Comparison of ENCODE assay signal across 16 cellular contexts in the genomic region with DNA sequence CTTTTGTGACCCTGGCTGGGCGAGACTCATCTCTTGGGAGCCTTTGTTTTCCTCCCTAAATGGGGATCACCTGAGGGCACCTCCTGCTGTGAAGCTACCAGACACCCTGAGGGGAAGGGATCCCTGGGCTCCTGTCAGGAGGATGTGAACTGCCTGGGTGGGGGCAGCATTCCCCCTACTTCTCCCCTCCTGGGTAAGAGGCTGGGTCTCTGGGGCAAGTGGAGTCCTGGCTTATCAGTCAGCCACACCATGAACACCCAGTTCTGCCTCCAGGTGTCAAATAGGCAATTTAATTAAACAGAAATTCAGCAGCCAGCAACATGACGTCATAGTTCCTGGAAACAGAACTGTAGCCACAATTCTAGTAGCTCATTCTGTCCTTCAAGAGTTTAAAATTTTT.
DNase-seq lines count a peak whose midpoint lies in the region; ATAC-seq and TF ChIP-seq lines count a peak whose summit lies in the region.
"Had no signal": no experiment of that assay in that cellular context is flagged by ENCODE, and none has a peak within 500 bp of the region (broad histone marks: within the 10 kb centered on the region; RNA-seq: fewer than 3 reads in every experiment).

No MANE protein-coding gene starts in this region.

- no peaks in the 10 kb centered on the region for H3K27me3 Mint-ChIP-seq in endodermal cell (ENCODE audit: insufficient read depth)
- H3K27me3 Mint-ChIP-seq: B cell; naive thymus-derived CD4-positive, alpha-beta T cell had no signal

- H3K4me1 Mint-ChIP-seq in endodermal cell = no peaks in the 10 kb centered on the region
- H3K4me1 Mint-ChIP-seq: B cell had no signal

- H3K27me3 ChIP-seq in right cardiac atrium (ENCODE audit: control insufficient read depth, insufficient read depth) (no peaks in the 10 kb centered on the region), endodermal cell (ENCODE audit: control insufficient read depth, insufficient read depth, low read length, poor library complexity, severe bottlenecking) (no peaks in the 10 kb centered on the region), testis (no peaks in the 10 kb centered on the region)

- no peak for TF ChIP-seq POLR2A in testis (IDR thresholded peaks at IDR 0.05)

- H3K4me1 ChIP-seq in right cardiac atrium (ENCODE audit: control insufficient read depth, insufficient read depth, low read length) = no peaks in the 10 kb centered on the region
- H3K4me1 ChIP-seq in endodermal cell (ENCODE audit: control insufficient read depth, insufficient read depth, low read length) = no peaks in the 10 kb centered on the region
- H3K4me1 ChIP-seq in testis = peaks cover 11% of the 10 kb centered on the region
- H3K4me1 ChIP-seq: prostate gland had no signal

- intact Hi-C loops in left cardiac atrium (cut with DNase I) = no loop called here
- intact Hi-C loops in right cardiac atrium (cut with DNase I) = no loop called here
- intact Hi-C loops in testis (cut with DNase I; ENCODE audit: low total_unique reads) = no loop called here

- no peaks in the 10 kb centered on the region for H3K36me3 ChIP-seq in endodermal cell (ENCODE audit: control insufficient read depth, insufficient read depth, low read length)
- no peaks in the 10 kb centered on the region for H3K36me3 ChIP-seq in testis (ENCODE audit: low read depth, missing control alignments)
- H3K36me3 ChIP-seq: prostate gland, thoracic aorta had no signal

- 57% methylated on average over 2 of the region's 2 CpGs for WGBS in right cardiac atrium
- WGBS in endodermal cell (ENCODE audit: insufficient coverage in 1 of 2, insufficient read length in 1 of 2), 2 experiments = 90% methylated on average over 1 to 2 of the region's 2 CpGs
- WGBS in testis, 2 donors = 73 to 96% methylated on average over 2 of the region's 2 CpGs

- H3K27ac Mint-ChIP-seq in endodermal cell = no peak overlapping the region
- H3K27ac Mint-ChIP-seq: B cell; naive thymus-derived CD4-positive, alpha-beta T cell; T-helper 17 cell had no signal

- peak; percentile 5 for DNase-seq in left cardiac atrium
- DNase-seq in right cardiac atrium = no peak
- peak; percentile 67 for DNase-seq in NCI-H146 treated with DMSO at 0.1 percent for 48 hours (lab: John Stamatoyannopoulos, UW; ENCODE audit: unreplicated experiment)
- DNase-seq in endodermal cell = peak; percentile 43
- peak; percentile 10 for DNase-seq in testis
- no peak for DNase-seq in GDM1 (lab: John Stamatoyannopoulos, UW)
- no peak for DNase-seq in dedifferentiated amniotic fluid mesenchymal stem cell (ENCODE audit: extremely low spot score)
- DNase-seq: activated CD4-positive, CD25-positive, alpha-beta regulatory T cell; NCI-H187; SHP77 treated with DMSO at 0.1 percent for 48 hours; small intestine; T-helper 17 cell had no signal

- H3K27ac ChIP-seq in right cardiac atrium (ENCODE audit: low read length) (no peak overlapping the region), endodermal cell (ENCODE audit: low read depth, low read length) (no peak overlapping the region), testis (no peak overlapping the region)
- H3K27ac ChIP-seq: prostate gland, thoracic aorta had no signal

- no peaks in the 10 kb centered on the region for H3K9me3 ChIP-seq in right cardiac atrium (ENCODE audit: control insufficient read depth, low read length)
- H3K9me3 ChIP-seq in endodermal cell (ENCODE audit: control insufficient read depth, low read length) = no peaks in the 10 kb centered on the region
- no peaks in the 10 kb centered on the region for H3K9me3 ChIP-seq in testis
- H3K9me3 ChIP-seq: prostate gland, thoracic aorta had no signal

- H3K9me3 Mint-ChIP-seq in endodermal cell = no peaks in the 10 kb centered on the region
- H3K9me3 Mint-ChIP-seq: naive thymus-derived CD4-positive, alpha-beta T cell had no signal

- no peak for ATAC-seq in left cardiac atrium
- ATAC-seq in right cardiac atrium = no peak
- ATAC-seq: naive thymus-derived CD4-positive, alpha-beta T cell; T-helper 17 cell had no signal

- H3K9ac ChIP-seq in endodermal cell (ENCODE audit: extremely low read depth, low read length, poor library complexity, severe bottlenecking) = no peak overlapping the region

- H3K4me3 Mint-ChIP-seq in endodermal cell = no peak overlapping the region
- H3K4me3 Mint-ChIP-seq: B cell; naive thymus-derived CD4-positive, alpha-beta T cell; T-helper 17 cell had no signal

- H3K36me3 Mint-ChIP-seq in endodermal cell (ENCODE audit: low read depth) = no peaks in the 10 kb centered on the region
- H3K36me3 Mint-ChIP-seq: naive thymus-derived CD4-positive, alpha-beta T cell had no signal

- TF ChIP-seq CTCF in endodermal cell (conservative IDR thresholded peaks at IDR 0.05) = no peak
- TF ChIP-seq CTCF in testis (IDR thresholded peaks at IDR 0.05) = no peak

- no peak overlapping the region for H3K4me3 ChIP-seq in right cardiac atrium (ENCODE audit: low read length)
- H3K4me3 ChIP-seq in endodermal cell (ENCODE audit: low read length) = no peak overlapping the region
- no peak overlapping the region for H3K4me3 ChIP-seq in testis
- H3K4me3 ChIP-seq: prostate gland, thoracic aorta had no signal

Comparison
In these comparisons a context has a peak if more than half of its experiments do, and no peak if none do; other contexts are left out.
1. DNase-seq: peak in left cardiac atrium (single experiment), NCI-H146 treated with DMSO at 0.1 percent for 48 hours (single experiment), endodermal cell (single experiment) and testis (single experiment); none in right cardiac atrium (0 of 3), GDM1 (single experiment) and dedifferentiated amniotic fluid mesenchymal stem cell (single experiment).